1 cellular context compared by ENCODE assay signal in the genomic region with DNA sequence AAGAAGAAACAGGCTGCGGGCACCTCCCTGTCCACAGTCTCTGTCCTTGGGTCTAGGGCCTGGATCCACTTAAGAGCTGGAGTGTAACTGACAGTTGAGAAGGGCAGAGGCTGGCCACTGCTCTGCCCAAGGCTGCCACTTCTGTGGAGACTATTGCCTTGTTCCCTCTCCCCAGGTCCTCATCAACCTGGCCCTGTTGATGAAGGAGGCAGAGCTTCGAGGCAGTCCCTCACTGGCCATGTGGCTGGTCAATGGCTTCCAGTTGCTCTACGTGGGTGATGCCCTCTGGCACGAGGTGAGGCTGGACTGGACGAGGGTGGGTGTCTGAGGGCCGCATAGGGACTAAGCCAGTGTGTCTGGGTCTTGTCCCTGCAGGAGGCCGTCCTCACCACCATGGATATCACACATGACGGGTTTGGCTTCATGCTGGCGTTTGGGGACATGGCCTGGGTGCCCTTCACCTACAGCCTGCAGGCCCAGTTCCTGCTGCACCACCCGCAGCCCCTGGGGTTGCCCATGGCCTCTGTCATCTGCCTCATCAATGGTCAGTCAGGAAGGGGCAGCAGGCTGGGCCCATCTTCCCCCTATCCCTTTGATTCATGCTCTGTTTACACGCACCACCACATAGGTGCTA.
TF ChIP-seq lines count a peak whose summit lies in the region.

No MANE protein-coding gene starts in this region.

TF ChIP-seq in H1, 55 proteins besides CTCF, POLR2A, EP300 and RAD21:
- TF ChIP-seq POU5F1 (IDR thresholded peaks at IDR 0.05; ENCODE audit: low read depth, low read length) (no peak), HDAC6 (IDR thresholded peaks at IDR 0.05; ENCODE audit: low read depth, low read length) (no peak), TCF12 (IDR thresholded peaks at IDR 0.05; ENCODE audit: low read depth, low read length) (no peak), CEBPB (IDR thresholded peaks at IDR 0.05; ENCODE audit: low read depth, low read length) (no peak), SIN3A (conservative IDR thresholded peaks at IDR 0.05 in 1 of 2, IDR thresholded peaks at IDR 0.05 in 1 of 2; ENCODE audit: low read depth in 1 of 2, low read length in 2 of 2) (no peak), POLR2AphosphoS5 (IDR thresholded peaks at IDR 0.05; ENCODE audit: low read depth, low read length) (0 out of 2 replicates have a peak, but pooled peaks have one; percentile 55)
